2 cellular contexts compared by ENCODE assay signal in genomic region chr7:130489140-130489967, GRCh38.
TF ChIP-seq lines count a peak whose summit lies in the region.

No MANE protein-coding gene starts in this region.

TF ChIP-seq in endothelial cell of umbilical vein, 7 proteins besides CTCF, POLR2A, EP300 and RAD21:
- TF ChIP-seq MAX (IDR thresholded peaks at IDR 0.05; ENCODE audit: insufficient read depth, insufficient read length) (no peak), MYC (IDR thresholded peaks at IDR 0.05; ENCODE audit: low read depth, low read length) (no peak), GATA2 (IDR thresholded peaks at IDR 0.05; ENCODE audit: insufficient read depth, insufficient read length, low read depth, low read length) (peak; percentile 99), POLR2AphosphoS5 (IDR thresholded peaks at IDR 0.05; ENCODE audit: insufficient read depth, low read depth, low read length) (peak; percentile 80), EZH2 (IDR thresholded peaks at IDR 0.05; ENCODE audit: borderline replicate concordance, low read depth, low read length, severe bottlenecking) (no peak), FOS (IDR thresholded peaks at IDR 0.05; ENCODE audit: borderline replicate concordance, insufficient read depth, low read length) (peak; percentile 67), JUN (IDR thresholded peaks at IDR 0.05; ENCODE audit: borderline replicate concordance, insufficient read depth, insufficient read length, low read depth) (no peak)
TF ChIP-seq in endothelial cell of umbilical vein: peak in this region for 3.

TF ChIP-seq in HepG2, 621 proteins besides CTCF, POLR2A, EP300 and RAD21:
- TF ChIP-seq TCF7L2 (IDR thresholded peaks at IDR 0.05; ENCODE audit: low read depth, low read length) (no peak), PLRG1 (conservative IDR thresholded peaks at IDR 0.05) (no peak)
